1 cellular context compared by ENCODE assay signal in the genomic region with DNA sequence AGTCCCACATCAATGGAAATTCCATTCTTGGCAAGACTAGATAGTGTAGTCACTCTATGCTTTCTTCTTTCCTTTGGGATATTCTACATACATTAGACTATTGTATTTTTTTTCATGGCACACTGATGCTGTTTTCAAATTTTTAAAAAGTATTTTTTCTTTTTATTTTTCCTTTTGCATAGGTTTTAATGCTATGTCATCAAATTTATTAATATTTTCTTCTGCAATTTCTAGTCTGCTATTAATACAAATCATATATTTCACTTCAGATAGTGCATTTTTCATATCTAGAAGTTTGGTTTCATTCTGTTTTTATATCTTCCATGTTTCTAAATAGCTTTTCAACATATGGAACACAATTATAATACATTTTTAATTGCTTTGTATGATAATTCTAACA.
TF ChIP-seq lines count a peak whose summit lies in the region.

No MANE protein-coding gene starts in this region.

TF ChIP-seq in K562, 482 proteins besides CTCF, POLR2A, EP300 and RAD21 (continued from another document):
- TF ChIP-seq GABPA (tag; conservative IDR thresholded peaks at IDR 0.05; ENCODE audit: low read depth) (no peak), MAFG (tag; conservative IDR thresholded peaks at IDR 0.05) (0 out of 2 replicates have a peak, but pooled peaks have one; percentile 11), HMGN3 (IDR thresholded peaks at IDR 0.05; ENCODE audit: borderline replicate concordance, extremely low read depth, insufficient read length, low read depth, low read length) (no peak), NFE2L1 (tag; IDR thresholded peaks at IDR 0.05; ENCODE audit: borderline replicate concordance, low read depth) (no peak), SMARCA5 (IDR thresholded peaks at IDR 0.05) (no peak), ZNF717 (CRISPR knock-in tag; IDR thresholded peaks at IDR 0.05) (no peak), ZNF133 (CRISPR knock-in tag; IDR thresholded peaks at IDR 0.05) (no peak)
- TF ChIP-seq, protein P1, sequence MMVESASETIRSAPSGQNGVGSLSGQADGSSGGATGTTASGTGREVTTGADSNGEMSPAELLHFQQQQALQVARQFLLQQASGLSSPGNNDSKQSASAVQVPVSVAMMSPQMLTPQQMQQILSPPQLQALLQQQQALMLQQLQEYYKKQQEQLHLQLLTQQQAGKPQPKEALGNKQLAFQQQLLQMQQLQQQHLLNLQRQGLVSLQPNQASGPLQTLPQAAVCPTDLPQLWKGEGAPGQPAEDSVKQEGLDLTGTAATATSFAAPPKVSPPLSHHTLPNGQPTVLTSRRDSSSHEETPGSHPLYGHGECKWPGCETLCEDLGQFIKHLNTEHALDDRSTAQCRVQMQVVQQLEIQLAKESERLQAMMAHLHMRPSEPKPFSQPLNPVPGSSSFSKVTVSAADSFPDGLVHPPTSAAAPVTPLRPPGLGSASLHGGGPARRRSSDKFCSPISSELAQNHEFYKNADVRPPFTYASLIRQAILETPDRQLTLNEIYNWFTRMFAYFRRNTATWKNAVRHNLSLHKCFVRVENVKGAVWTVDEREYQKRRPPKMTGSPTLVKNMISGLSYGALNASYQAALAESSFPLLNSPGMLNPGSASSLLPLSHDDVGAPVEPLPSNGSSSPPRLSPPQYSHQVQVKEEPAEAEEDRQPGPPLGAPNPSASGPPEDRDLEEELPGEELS (CRISPR knock-in tag; IDR thresholded peaks at IDR 0.05; ENCODE audit: borderline replicate concordance): no peak
- TF ChIP-seq, protein P2, sequence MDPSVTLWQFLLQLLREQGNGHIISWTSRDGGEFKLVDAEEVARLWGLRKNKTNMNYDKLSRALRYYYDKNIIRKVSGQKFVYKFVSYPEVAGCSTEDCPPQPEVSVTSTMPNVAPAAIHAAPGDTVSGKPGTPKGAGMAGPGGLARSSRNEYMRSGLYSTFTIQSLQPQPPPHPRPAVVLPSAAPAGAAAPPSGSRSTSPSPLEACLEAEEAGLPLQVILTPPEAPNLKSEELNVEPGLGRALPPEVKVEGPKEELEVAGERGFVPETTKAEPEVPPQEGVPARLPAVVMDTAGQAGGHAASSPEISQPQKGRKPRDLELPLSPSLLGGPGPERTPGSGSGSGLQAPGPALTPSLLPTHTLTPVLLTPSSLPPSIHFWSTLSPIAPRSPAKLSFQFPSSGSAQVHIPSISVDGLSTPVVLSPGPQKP (CRISPR knock-in tag; IDR thresholded peaks at IDR 0.05): no peak
- TF ChIP-seq, protein P3, sequence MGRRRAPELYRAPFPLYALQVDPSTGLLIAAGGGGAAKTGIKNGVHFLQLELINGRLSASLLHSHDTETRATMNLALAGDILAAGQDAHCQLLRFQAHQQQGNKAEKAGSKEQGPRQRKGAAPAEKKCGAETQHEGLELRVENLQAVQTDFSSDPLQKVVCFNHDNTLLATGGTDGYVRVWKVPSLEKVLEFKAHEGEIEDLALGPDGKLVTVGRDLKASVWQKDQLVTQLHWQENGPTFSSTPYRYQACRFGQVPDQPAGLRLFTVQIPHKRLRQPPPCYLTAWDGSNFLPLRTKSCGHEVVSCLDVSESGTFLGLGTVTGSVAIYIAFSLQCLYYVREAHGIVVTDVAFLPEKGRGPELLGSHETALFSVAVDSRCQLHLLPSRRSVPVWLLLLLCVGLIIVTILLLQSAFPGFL (CRISPR knock-in tag; IDR thresholded peaks at IDR 0.05): no peak
- TF ChIP-seq, protein P4, sequence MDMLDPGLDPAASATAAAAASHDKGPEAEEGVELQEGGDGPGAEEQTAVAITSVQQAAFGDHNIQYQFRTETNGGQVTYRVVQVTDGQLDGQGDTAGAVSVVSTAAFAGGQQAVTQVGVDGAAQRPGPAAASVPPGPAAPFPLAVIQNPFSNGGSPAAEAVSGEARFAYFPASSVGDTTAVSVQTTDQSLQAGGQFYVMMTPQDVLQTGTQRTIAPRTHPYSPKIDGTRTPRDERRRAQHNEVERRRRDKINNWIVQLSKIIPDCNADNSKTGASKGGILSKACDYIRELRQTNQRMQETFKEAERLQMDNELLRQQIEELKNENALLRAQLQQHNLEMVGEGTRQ (CRISPR knock-in tag; IDR thresholded peaks at IDR 0.05): no peak
- TF ChIP-seq, protein P5, sequence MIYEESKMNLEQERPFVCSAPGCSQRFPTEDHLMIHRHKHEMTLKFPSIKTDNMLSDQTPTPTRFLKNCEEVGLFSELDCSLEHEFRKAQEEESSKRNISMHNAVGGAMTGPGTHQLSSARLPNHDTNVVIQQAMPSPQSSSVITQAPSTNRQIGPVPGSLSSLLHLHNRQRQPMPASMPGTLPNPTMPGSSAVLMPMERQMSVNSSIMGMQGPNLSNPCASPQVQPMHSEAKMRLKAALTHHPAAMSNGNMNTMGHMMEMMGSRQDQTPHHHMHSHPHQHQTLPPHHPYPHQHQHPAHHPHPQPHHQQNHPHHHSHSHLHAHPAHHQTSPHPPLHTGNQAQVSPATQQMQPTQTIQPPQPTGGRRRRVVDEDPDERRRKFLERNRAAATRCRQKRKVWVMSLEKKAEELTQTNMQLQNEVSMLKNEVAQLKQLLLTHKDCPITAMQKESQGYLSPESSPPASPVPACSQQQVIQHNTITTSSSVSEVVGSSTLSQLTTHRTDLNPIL (CRISPR knock-in tag; IDR thresholded peaks at IDR 0.05): no peak
TF ChIP-seq in K562: peak in this region for 3.
